In the genomic region with DNA sequence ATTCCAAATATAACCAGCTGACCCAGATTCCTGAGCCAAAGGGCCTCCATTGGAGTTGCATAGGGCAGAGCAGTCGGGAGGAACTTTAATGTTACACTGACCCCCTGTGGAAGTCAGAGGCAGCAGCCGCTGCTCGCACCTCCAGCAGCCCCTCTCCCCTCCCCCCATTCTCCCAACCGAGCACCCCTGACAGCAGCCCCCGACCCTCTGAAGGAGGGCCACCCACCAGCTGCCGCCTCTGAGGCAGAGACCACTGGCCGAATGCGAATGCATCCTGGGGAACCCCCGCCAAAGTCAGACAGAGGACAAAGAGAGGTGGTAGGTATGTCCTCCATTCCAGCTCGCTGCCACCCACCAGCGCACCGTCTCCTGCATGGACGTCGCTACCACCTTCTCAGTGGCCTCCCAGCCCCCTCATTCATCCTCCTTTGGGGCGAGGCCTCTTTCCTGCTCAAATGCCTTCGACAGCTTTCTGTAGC, we compare ENCODE assay signal across 8 cellular contexts.
A peak's percentile ranks its signal among the peaks of the same experiment; 100 is the strongest.
DNase-seq lines count a peak whose midpoint lies in the region; ATAC-seq and TF ChIP-seq lines count a peak whose summit lies in the region.

No MANE protein-coding gene starts in this region.

- H3K4me1 ChIP-seq in breast epithelium, result no peaks in the 10 kb centered on the region

- ATAC-seq in GM19468 (IDR thresholded peaks at IDR 0.05; ENCODE audit: extremely low read depth, unreplicated experiment), result peak; percentile 39
- ATAC-seq in left colon, result peak; percentile 61
- ATAC-seq in T-cell (replicated peaks in 1 of 4), result no peak
- ATAC-seq in GM19035 (IDR thresholded peaks at IDR 0.05; ENCODE audit: unreplicated experiment), result no peak

- peaks cover 0 to 8% (median 4%) of the 10 kb centered on the region in 3 donors for H3K4me1 Mint-ChIP-seq in T-cell

- H3K4me3 ChIP-seq in breast epithelium, result no peak overlapping the region

- POLR2A ChIA-PET in T-cell (lab: Charles Lee), result no interaction called here

- no peak overlapping the region for H3K27ac ChIP-seq in breast epithelium

- no peak for TF ChIP-seq POLR2A in breast epithelium (IDR thresholded peaks at IDR 0.05)

- CTCF ChIA-PET in T-cell (lab: Charles Lee), result no interaction called here

- peak; percentile 54 for DNase-seq in COR-L47 (lab: John Stamatoyannopoulos, UW)
- peak; percentile 30 for DNase-seq in NCI-H345 treated with DMSO at 0.1 percent for 48 hours (lab: John Stamatoyannopoulos, UW; ENCODE audit: unreplicated experiment)
- DNase-seq in breast epithelium (ENCODE audit: low spot score in 2 of 2), result no peak
- peak in 1 of 2 donors; percentile 9 for DNase-seq in left colon
- DNase-seq in T-cell, result no peak
- no peak for DNase-seq in KG1 (lab: John Stamatoyannopoulos, UW)

- intact Hi-C loops in breast epithelium (cut with DNase I; ENCODE audit: low total_unique reads) (loop anchor here (5.0 kb wide), 1 partner anchor 497 kb away; no protein-coding TSS in a partner anchor), left colon (cut with DNase I, micrococcal nuclease) (no loop called here)

- no peaks in the 10 kb centered on the region for H3K36me3 Mint-ChIP-seq in T-cell

- no peaks in the 10 kb centered on the region for H3K36me3 ChIP-seq in breast epithelium

- no peak overlapping the region for H3K4me3 Mint-ChIP-seq in T-cell

- H3K9me3 ChIP-seq in breast epithelium, result no peaks in the 10 kb centered on the region

- no peaks in the 10 kb centered on the region for H3K9me3 Mint-ChIP-seq in T-cell

- H3K27me3 ChIP-seq in breast epithelium, result no peaks in the 10 kb centered on the region

- peak in 2 of 3 donors; percentile 38 to 41 for TF ChIP-seq CTCF in breast epithelium (IDR thresholded peaks at IDR 0.05)

- H3K27ac Mint-ChIP-seq in T-cell, result no peak overlapping the region

- H3K27me3 Mint-ChIP-seq in T-cell, result peaks cover 0 to 5% of the 10 kb centered on the region in 2 donors

Comparison
In these comparisons a context has a peak if more than half of its experiments do, and no peak if none do; other contexts are left out.
1. DNase-seq: peak in COR-L47 (single experiment) and NCI-H345 treated with DMSO at 0.1 percent for 48 hours (single experiment); none in breast epithelium (0 of 2), T-cell (0 of 34) and KG1 (single experiment).
2. ATAC-seq: peak in GM19468 (single experiment) and left colon (single experiment); none in T-cell (0 of 4) and GM19035 (single experiment).